ENCODE assay signal across 25 cellular contexts in genomic region chr3:128372281-128372680, GRCh38.
DNase-seq lines count a peak whose midpoint lies in the region; ATAC-seq and TF ChIP-seq lines count a peak whose summit lies in the region.
"Had no signal": no experiment of that assay in that cellular context is flagged by ENCODE, and none has a peak within 500 bp of the region (broad histone marks: within the 10 kb centered on the region; RNA-seq: fewer than 3 reads in every experiment).

No MANE protein-coding gene starts in this region.

- ATAC-seq in activated T-cell treated with anti-CD3 and anti-CD28 coated beads, Interleukin-2, amount 50 U/mL, for 72 hours (replicated peaks in 1 of 2) = peak; percentile 79 to 81
- peak; percentile 62 for ATAC-seq in GM19023 (IDR thresholded peaks at IDR 0.05; ENCODE audit: unreplicated experiment)
- peak; percentile 55 for ATAC-seq in stimulated activated naive CD8-positive, alpha-beta T cell treated with anti-CD3 and anti-CD28 coated beads, Interleukin-15, Interleukin-2, amounts not matched to agents 100 U/mL and 50 U/mL, for 24 hours
- ATAC-seq: left cardiac atrium, upper lobe of right lung had no signal

- no peak overlapping the region for H3K9ac ChIP-seq in Loucy (ENCODE audit: low read depth, low read length, poor library complexity, severe bottlenecking)

- no peaks in the 10 kb centered on the region for H3K27me3 ChIP-seq in Loucy (ENCODE audit: insufficient read depth, low read length, poor library complexity, severe bottlenecking)
- H3K27me3 ChIP-seq: BE2C, MG63, spleen, upper lobe of right lung had no signal

- peak overlapping the region; percentile 14 for H3K4me2 ChIP-seq in Loucy (ENCODE audit: low read depth, low read length, poor library complexity, severe bottlenecking)

- H3K36me3 ChIP-seq in Loucy (ENCODE audit: insufficient read depth, low read length) = no peaks in the 10 kb centered on the region
- H3K36me3 ChIP-seq: MG63, WERI-Rb-1 had no signal

- H3F3A ChIP-seq in Loucy (ENCODE audit: low read depth) = 0 out of 2 replicates have a peak, but pooled peaks cover 5% of the 10 kb centered on the region

- peaks cover 54% of the 10 kb centered on the region for H3K4me1 ChIP-seq in Loucy (ENCODE audit: insufficient read depth, low read length, poor library complexity, severe bottlenecking)

- no peaks in the 10 kb centered on the region for H4K20me1 ChIP-seq in Loucy (ENCODE audit: insufficient read depth, low read length, poor library complexity, severe bottlenecking)

- H3K9me3 ChIP-seq in Loucy (ENCODE audit: insufficient read depth, low read depth, low read length) = no peaks in the 10 kb centered on the region
- H3K9me3 ChIP-seq: BE2C, MG63, spleen, upper lobe of right lung had no signal

- DNase-seq in activated T-cell treated with anti-CD3 and anti-CD28 coated beads, Interleukin-2, amount 50 U/mL, for 72 hours = peak; percentile 37 to 40
- no peak for DNase-seq in activated T-cell treated with anti-CD3 and anti-CD28 coated beads, Interleukin-2, amount 50 U/mL, for 48 hours
- no peak for DNase-seq in stimulated activated naive CD8-positive, alpha-beta T cell treated with anti-CD3 and anti-CD28 coated beads, Interleukin-15, Interleukin-2, amounts not matched to agents 100 U/mL and 50 U/mL, for 24 hours
- DNase-seq in RKO (ENCODE audit: low spot score) (no peak), NCI-H1092 treated with DMSO at 0.1 percent for 48 hours (lab: John Stamatoyannopoulos, UW) (no peak), C1 segment of cervical spinal cord (lab: John Stamatoyannopoulos, UW) (no peak)
- DNase-seq: activated naive CD8-positive, alpha-beta T cell treated with anti-CD3 and anti-CD28 coated beads, Interleukin-2, amount 10 ng/mL, durations not matched to agents 7 days and 5 days; activated T-cell treated with anti-CD3 and anti-CD28 coated beads, Interleukin-2, amount 50 U/mL, for 4 hours; BE2C; head of caudate nucleus; left cardiac atrium; MG63; NCI-H1436; NCI-H524; nucleus accumbens; retina; RPMI8226; spleen; stimulated activated CD4-positive, alpha-beta T cell treated with anti-CD3 and anti-CD28 coated beads, Interleukin-4, amount 100 ng/mL, for 24 hours; T-helper 2 cell; upper lobe of right lung; WERI-Rb-1 had no signal

- H3K4me3 ChIP-seq in Loucy (ENCODE audit: low read length, poor library complexity, severe bottlenecking) = no peak overlapping the region
- H3K4me3 ChIP-seq: MG63, SK-N-MC, spleen, upper lobe of right lung had no signal

- H3K4me1 Mint-ChIP-seq in activated T-cell treated with anti-CD3 and anti-CD28 coated beads, Interleukin-2, amount 50 U/mL, for 72 hours (ENCODE audit: low read depth) = peaks cover 15% of the 10 kb centered on the region

- no peaks in the 10 kb centered on the region for H3K79me2 ChIP-seq in Loucy (ENCODE audit: insufficient read depth, low read length)

- H3K27me3 Mint-ChIP-seq in activated T-cell treated with anti-CD3 and anti-CD28 coated beads, Interleukin-2, amount 50 U/mL, for 72 hours (ENCODE audit: low read depth) = no peaks in the 10 kb centered on the region
- H3K27me3 Mint-ChIP-seq: activated naive CD8-positive, alpha-beta T cell treated with anti-CD3 and anti-CD28 coated beads, Interleukin-2, amount 10 ng/mL, durations not matched to agents 7 days and 5 days had no signal

- TF ChIP-seq CTCF in Loucy (conservative IDR thresholded peaks at IDR 0.05; ENCODE audit: low read length) = no peak

- peak overlapping the region in 1 of 2 donors; percentile 11 for H3K4me3 Mint-ChIP-seq in activated T-cell treated with anti-CD3 and anti-CD28 coated beads, Interleukin-2, amount 50 U/mL, for 72 hours
- H3K4me3 Mint-ChIP-seq: activated naive CD8-positive, alpha-beta T cell treated with anti-CD3 and anti-CD28 coated beads, Interleukin-2, amount 10 ng/mL, durations not matched to agents 7 days and 5 days; activated T-cell treated with anti-CD3 and anti-CD28 coated beads, Interleukin-2, amount 50 U/mL, for 4 hours had no signal

- H2AFZ ChIP-seq in Loucy (ENCODE audit: low read length) = no peak overlapping the region

- H3K36me3 Mint-ChIP-seq in activated T-cell treated with anti-CD3 and anti-CD28 coated beads, Interleukin-2, amount 50 U/mL, for 72 hours (ENCODE audit: insufficient read depth in 2 of 2) = peaks cover 0 to 2% of the 10 kb centered on the region in 2 donors
- H3K36me3 Mint-ChIP-seq: activated naive CD8-positive, alpha-beta T cell treated with anti-CD3 and anti-CD28 coated beads, Interleukin-2, amount 10 ng/mL, durations not matched to agents 7 days and 5 days had no signal

- H3K27ac Mint-ChIP-seq in activated T-cell treated with anti-CD3 and anti-CD28 coated beads, Interleukin-2, amount 50 U/mL, for 72 hours = peak overlapping the region; percentile 15
- H3K27ac Mint-ChIP-seq: activated naive CD8-positive, alpha-beta T cell treated with anti-CD3 and anti-CD28 coated beads, Interleukin-2, amount 10 ng/mL, durations not matched to agents 7 days and 5 days had no signal

- H3K9me2 ChIP-seq in Loucy (replicated peaks; ENCODE audit: low read depth, low read length) = no peaks in the 10 kb centered on the region

- H3K9me3 Mint-ChIP-seq in activated T-cell treated with anti-CD3 and anti-CD28 coated beads, Interleukin-2, amount 50 U/mL, for 72 hours = no peaks in the 10 kb centered on the region
- H3K9me3 Mint-ChIP-seq: activated naive CD8-positive, alpha-beta T cell treated with anti-CD3 and anti-CD28 coated beads, Interleukin-2, amount 10 ng/mL, durations not matched to agents 7 days and 5 days; activated T-cell treated with anti-CD3 and anti-CD28 coated beads, Interleukin-2, amount 50 U/mL, for 4 hours had no signal

Comparison
In these comparisons a context has a peak if more than half of its experiments do, and no peak if none do; other contexts are left out.
1. DNase-seq: peak in activated T-cell treated with anti-CD3 and anti-CD28 coated beads, Interleukin-2, amount 50 U/mL, for 72 hours (2 of 2); none in activated T-cell treated with anti-CD3 and anti-CD28 coated beads, Interleukin-2, amount 50 U/mL, for 48 hours (0 of 2), stimulated activated naive CD8-positive, alpha-beta T cell treated with anti-CD3 and anti-CD28 coated beads, Interleukin-15, Interleukin-2, amounts not matched to agents 100 U/mL and 50 U/mL, for 24 hours (single experiment), RKO (single experiment), NCI-H1092 treated with DMSO at 0.1 percent for 48 hours (single experiment) and C1 segment of cervical spinal cord (0 of 14).
2. Peak in every context shown above with its lines, with median percentiles within 50 percentile points of each other: ATAC-seq.